ENCODE assay signal across 11 cellular contexts in genomic region chr6:38443341-38443740, GRCh38.
DNase-seq lines count a peak whose midpoint lies in the region; ATAC-seq and TF ChIP-seq lines count a peak whose summit lies in the region.
"Had no signal": no experiment of that assay in that cellular context is flagged by ENCODE, and none has a peak within 500 bp of the region (broad histone marks: within the 10 kb centered on the region; RNA-seq: fewer than 3 reads in every experiment).

No MANE protein-coding gene starts in this region.

- no peak for ATAC-seq in stimulated activated memory B cell treated with anti-CD40 and anti-IgM and Interleukin-4, amounts not matched to agents 10 μg/mL and 1 μg/mL and 100 μg/mL, for 72 hours
- no peak for ATAC-seq in GM21390 (IDR thresholded peaks at IDR 0.05; ENCODE audit: unreplicated experiment)

- no peak overlapping the region for H3K4me3 ChIP-seq in fibroblast of villous mesenchyme (ENCODE audit: low read depth, low read length)
- H3K4me3 ChIP-seq: coronary artery had no signal

- DNase-seq in activated CD4-positive, alpha-beta memory T cell treated with anti-CD3 and anti-CD28 coated beads, Interleukin-2, amount 10 ng/mL, durations not matched to agents 7 days and 5 days = no peak
- DNase-seq in activated CD4-positive, alpha-beta memory T cell treated with anti-CD3 and anti-CD28 coated beads for 36 hours = no peak
- peak; percentile 89 for DNase-seq in SIG-M5 treated with dmso at 0.1 percent for 504 hours (lab: John Stamatoyannopoulos, UW; ENCODE audit: unreplicated experiment)
- DNase-seq in fibroblast of villous mesenchyme (ENCODE audit: low read depth) = peak; percentile 11
- no peak for DNase-seq in COR-L47 (lab: John Stamatoyannopoulos, UW)
- no peak for DNase-seq in NCI-H226
- DNase-seq: activated CD4-positive, alpha-beta T cell treated with anti-CD3 and anti-CD28 coated beads for 1 hour; activated gamma-delta T cell treated with Interleukin-2 at 50 U/mL for 16 hours had no signal

- H3K4me3 Mint-ChIP-seq in activated CD4-positive, alpha-beta memory T cell treated with anti-CD3 and anti-CD28 coated beads, Interleukin-2, amount 10 ng/mL, durations not matched to agents 7 days and 5 days = no peak overlapping the region
- no peak overlapping the region for H3K4me3 Mint-ChIP-seq in activated CD4-positive, alpha-beta memory T cell treated with anti-CD3 and anti-CD28 coated beads for 36 hours
- H3K4me3 Mint-ChIP-seq in stimulated activated memory B cell treated with anti-CD40 and anti-IgM and Interleukin-4, amounts not matched to agents 10 μg/mL and 1 μg/mL and 100 μg/mL, for 72 hours = no peak overlapping the region

- no peak for TF ChIP-seq CTCF in fibroblast of villous mesenchyme (IDR thresholded peaks at IDR 0.05; ENCODE audit: insufficient read depth, low read depth, low read length)

- no peaks in the 10 kb centered on the region for H3K36me3 Mint-ChIP-seq in activated CD4-positive, alpha-beta memory T cell treated with anti-CD3 and anti-CD28 coated beads, Interleukin-2, amount 10 ng/mL, durations not matched to agents 7 days and 5 days (ENCODE audit: low read depth)
- no peaks in the 10 kb centered on the region for H3K36me3 Mint-ChIP-seq in activated CD4-positive, alpha-beta memory T cell treated with anti-CD3 and anti-CD28 coated beads for 36 hours
- H3K36me3 Mint-ChIP-seq in stimulated activated memory B cell treated with anti-CD40 and anti-IgM and Interleukin-4, amounts not matched to agents 10 μg/mL and 1 μg/mL and 100 μg/mL, for 72 hours = no peaks in the 10 kb centered on the region

- peaks cover 11% of the 10 kb centered on the region for H3K4me1 Mint-ChIP-seq in activated CD4-positive, alpha-beta memory T cell treated with anti-CD3 and anti-CD28 coated beads, Interleukin-2, amount 10 ng/mL, durations not matched to agents 7 days and 5 days
- peaks cover 13% of the 10 kb centered on the region for H3K4me1 Mint-ChIP-seq in activated CD4-positive, alpha-beta memory T cell treated with anti-CD3 and anti-CD28 coated beads for 36 hours (ENCODE audit: low read depth)
- H3K4me1 Mint-ChIP-seq in stimulated activated memory B cell treated with anti-CD40 and anti-IgM and Interleukin-4, amounts not matched to agents 10 μg/mL and 1 μg/mL and 100 μg/mL, for 72 hours = peaks cover 12% of the 10 kb centered on the region

- no peaks in the 10 kb centered on the region for H3K27me3 Mint-ChIP-seq in activated CD4-positive, alpha-beta memory T cell treated with anti-CD3 and anti-CD28 coated beads, Interleukin-2, amount 10 ng/mL, durations not matched to agents 7 days and 5 days
- H3K27me3 Mint-ChIP-seq in activated CD4-positive, alpha-beta memory T cell treated with anti-CD3 and anti-CD28 coated beads for 36 hours = no peaks in the 10 kb centered on the region
- no peaks in the 10 kb centered on the region for H3K27me3 Mint-ChIP-seq in stimulated activated memory B cell treated with anti-CD40 and anti-IgM and Interleukin-4, amounts not matched to agents 10 μg/mL and 1 μg/mL and 100 μg/mL, for 72 hours

- intact Hi-C loops in activated CD4-positive, alpha-beta memory T cell treated with anti-CD3 and anti-CD28 coated beads for 36 hours (cut with micrococcal nuclease) = no loop called here

- H3K9me3 Mint-ChIP-seq in activated CD4-positive, alpha-beta memory T cell treated with anti-CD3 and anti-CD28 coated beads, Interleukin-2, amount 10 ng/mL, durations not matched to agents 7 days and 5 days = no peaks in the 10 kb centered on the region
- no peaks in the 10 kb centered on the region for H3K9me3 Mint-ChIP-seq in activated CD4-positive, alpha-beta memory T cell treated with anti-CD3 and anti-CD28 coated beads for 36 hours
- no peaks in the 10 kb centered on the region for H3K9me3 Mint-ChIP-seq in stimulated activated memory B cell treated with anti-CD40 and anti-IgM and Interleukin-4, amounts not matched to agents 10 μg/mL and 1 μg/mL and 100 μg/mL, for 72 hours

- POLR2A ChIA-PET in activated CD4-positive, alpha-beta memory T cell treated with anti-CD3 and anti-CD28 coated beads, Interleukin-2, amount 10 ng/mL, durations not matched to agents 7 days and 5 days (lab: Charles Lee) = no interaction called here
- POLR2A ChIA-PET in activated CD4-positive, alpha-beta memory T cell treated with anti-CD3 and anti-CD28 coated beads for 36 hours (lab: Charles Lee) = no interaction called here

- H3K27ac Mint-ChIP-seq in activated CD4-positive, alpha-beta memory T cell treated with anti-CD3 and anti-CD28 coated beads, Interleukin-2, amount 10 ng/mL, durations not matched to agents 7 days and 5 days = peak overlapping the region; percentile 13
- H3K27ac Mint-ChIP-seq in activated CD4-positive, alpha-beta memory T cell treated with anti-CD3 and anti-CD28 coated beads for 36 hours = no peak overlapping the region
- peak overlapping the region; percentile 31 for H3K27ac Mint-ChIP-seq in stimulated activated memory B cell treated with anti-CD40 and anti-IgM and Interleukin-4, amounts not matched to agents 10 μg/mL and 1 μg/mL and 100 μg/mL, for 72 hours

- CTCF ChIA-PET in activated CD4-positive, alpha-beta memory T cell treated with anti-CD3 and anti-CD28 coated beads, Interleukin-2, amount 10 ng/mL, durations not matched to agents 7 days and 5 days (lab: Charles Lee) = interaction anchor here (0.6 kb wide), 1 partner anchor 172 kb away, joined by 4 read pairs; no protein-coding TSS in a partner anchor
- CTCF ChIA-PET in activated CD4-positive, alpha-beta memory T cell treated with anti-CD3 and anti-CD28 coated beads for 36 hours (lab: Charles Lee) = no interaction called here

Comparison
In these comparisons a context has a peak if more than half of its experiments do, and no peak if none do; other contexts are left out.
1. DNase-seq: peak in SIG-M5 treated with dmso at 0.1 percent for 504 hours (single experiment) and fibroblast of villous mesenchyme (single experiment); none in activated CD4-positive, alpha-beta memory T cell treated with anti-CD3 and anti-CD28 coated beads, Interleukin-2, amount 10 ng/mL, durations not matched to agents 7 days and 5 days (single experiment), activated CD4-positive, alpha-beta memory T cell treated with anti-CD3 and anti-CD28 coated beads for 36 hours (single experiment), COR-L47 (single experiment) and NCI-H226 (single experiment).